12 cellular contexts compared by ENCODE assay signal in the genomic region with DNA sequence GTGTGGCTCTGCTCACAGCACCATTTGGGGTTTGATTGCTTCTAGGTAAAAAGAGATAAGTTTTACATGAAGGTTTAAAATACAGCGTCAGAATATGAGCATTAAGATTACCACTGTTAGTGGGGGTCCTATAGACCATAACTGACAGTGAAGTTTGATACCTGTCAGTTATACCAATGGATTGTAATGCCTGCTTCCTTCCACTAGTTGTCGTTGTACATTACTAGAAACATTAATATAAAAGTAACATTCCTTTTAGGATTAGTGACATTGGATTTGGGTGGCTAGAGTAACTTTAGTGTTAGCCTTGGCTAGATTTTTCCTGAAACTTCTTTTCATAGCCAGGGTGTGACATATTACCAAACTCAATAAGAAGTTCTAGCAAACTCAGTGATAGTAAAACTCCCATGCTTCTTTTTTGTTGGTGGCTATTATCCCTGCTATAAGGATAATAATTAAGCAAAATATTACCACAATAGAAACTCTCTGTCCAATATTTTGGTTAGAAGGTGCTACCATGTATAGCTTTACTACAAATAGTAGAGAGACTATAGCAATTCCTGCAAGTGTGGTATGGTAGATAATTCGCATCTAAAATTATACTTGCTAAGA. TPM values are rescaled to one million over a fixed set of nuclear protein-coding genes. Genes with fewer than 3 reads are reported as not detected.
DNase-seq lines count a peak whose midpoint lies in the region; ATAC-seq and TF ChIP-seq lines count a peak whose summit lies in the region.
"Had no signal": no experiment of that assay in that cellular context is flagged by ENCODE, and none has a peak within 500 bp of the region (broad histone marks: within the 10 kb centered on the region; RNA-seq: fewer than 3 reads in every experiment).

No MANE protein-coding gene starts in this region.

- H2AFZ ChIP-seq in Loucy (ENCODE audit: low read length): no peak overlapping the region

- no peak overlapping the region for H3K27ac Mint-ChIP-seq in MCF 10A (ENCODE audit: low read depth, unreplicated experiment)

- H3K27me3 ChIP-seq in breast epithelium (no peaks in the 10 kb centered on the region), Loucy (ENCODE audit: insufficient read depth, low read length, poor library complexity, severe bottlenecking) (no peaks in the 10 kb centered on the region), transverse colon (no peaks in the 10 kb centered on the region)
- H3K27me3 ChIP-seq: BLaER1 treated with 17β-estradiol and CSF1 and Interleukin-3, amounts not matched to agents 10 nM and 100 nM had no signal

- in situ Hi-C loops in transverse colon (cut with MboI; ENCODE audit: low pct_ligation_motif_present in 1 of 4, low pct_unique_long_range_greater_than_20kb in 1 of 4, low sequenced_read_pairs in 3 of 4): loop anchor here in 3 of 4 donors (25.0 kb wide), 2 partner anchors 364 to 1039 kb away; no protein-coding TSS in a partner anchor

- H3K27ac ChIP-seq in breast epithelium: no peak overlapping the region
- H3K27ac ChIP-seq in transverse colon: no peak overlapping the region
- H3K27ac ChIP-seq: BLaER1 treated with 17β-estradiol and CSF1 and Interleukin-3, amounts not matched to agents 10 nM and 100 nM had no signal

- H3K36me3 ChIP-seq in breast epithelium (no peaks in the 10 kb centered on the region), Loucy (ENCODE audit: insufficient read depth, low read length) (no peaks in the 10 kb centered on the region), transverse colon (no peaks in the 10 kb centered on the region)
- H3K36me3 ChIP-seq: BLaER1 treated with 17β-estradiol and CSF1 and Interleukin-3, amounts not matched to agents 10 nM and 100 nM had no signal

- no peaks in the 10 kb centered on the region for H3K36me3 Mint-ChIP-seq in MCF 10A (ENCODE audit: insufficient read depth, unreplicated experiment)

- no peaks in the 10 kb centered on the region for H3K9me3 Mint-ChIP-seq in MCF 10A (ENCODE audit: unreplicated experiment)

- no peaks in the 10 kb centered on the region for H3F3A ChIP-seq in Loucy (ENCODE audit: low read depth)

- H3K9ac ChIP-seq in Loucy (ENCODE audit: low read depth, low read length, poor library complexity, severe bottlenecking): no peak overlapping the region
- H3K9ac ChIP-seq: BLaER1 treated with 17β-estradiol and CSF1 and Interleukin-3, amounts not matched to agents 10 nM and 100 nM had no signal

- CTCF ChIA-PET in MCF 10A (lab: Yijun Ruan, JAX): interaction anchor here (0.6 to 6.2 kb wide), 7 partner anchors 9 to 1032 kb away, joined by 3 to 73 read pairs (median 3); no protein-coding TSS in a partner anchor

- H4K20me1 ChIP-seq in Loucy (ENCODE audit: insufficient read depth, low read length, poor library complexity, severe bottlenecking): no peaks in the 10 kb centered on the region
- H4K20me1 ChIP-seq: BLaER1 treated with 17β-estradiol and CSF1 and Interleukin-3, amounts not matched to agents 10 nM and 100 nM had no signal

- H3K4me2 ChIP-seq in Loucy (ENCODE audit: low read depth, low read length, poor library complexity, severe bottlenecking): no peak overlapping the region
- H3K4me2 ChIP-seq: BLaER1 treated with 17β-estradiol and CSF1 and Interleukin-3, amounts not matched to agents 10 nM and 100 nM had no signal

- no peaks in the 10 kb centered on the region for H3K79me2 ChIP-seq in Loucy (ENCODE audit: insufficient read depth, low read length)

- TF ChIP-seq EP300 in transverse colon (IDR thresholded peaks at IDR 0.05; ENCODE audit: low read depth): no peak

- DNase-seq in MCF 10A (ENCODE audit: unreplicated experiment) (peak; percentile 13), breast epithelium (ENCODE audit: low spot score in 2 of 2) (no peak), dermis blood vessel endothelial cell (peak; percentile 13), transverse colon (no peak)
- DNase-seq in activated CD4-positive, alpha-beta T cell treated with anti-CD3 and anti-CD28 coated beads, Interleukin-2, amount 50 U/mL, for 1 hour: no peak
- DNase-seq: activated gamma-delta T cell, NCI-H2107 had no signal

- no peak overlapping the region for H3K4me3 ChIP-seq in breast epithelium
- no peak overlapping the region for H3K4me3 ChIP-seq in Loucy (ENCODE audit: low read length, poor library complexity, severe bottlenecking)
- H3K4me3 ChIP-seq in transverse colon: no peak overlapping the region
- H3K4me3 ChIP-seq: BLaER1 treated with 17β-estradiol and CSF1 and Interleukin-3, amounts not matched to agents 10 nM and 100 nM had no signal

- no peaks in the 10 kb centered on the region for H3K4me1 Mint-ChIP-seq in MCF 10A (ENCODE audit: insufficient read depth, unreplicated experiment)

- intact Hi-C loops in MCF 10A (cut with micrococcal nuclease) (no loop called here), breast epithelium (cut with DNase I; ENCODE audit: low total_unique reads) (no loop called here), transverse colon (cut with DNase I; ENCODE audit: low total_unique reads) (no loop called here)

- no TSS peak for BruUV-seq in MCF 10A (replicated peaks; lab: Mats Ljungman, UMichigan)

- TF ChIP-seq POLR2A in breast epithelium (IDR thresholded peaks at IDR 0.05): no peak
- TF ChIP-seq POLR2A in transverse colon (IDR thresholded peaks at IDR 0.05): no peak

- H3K4me1 ChIP-seq in breast epithelium: no peaks in the 10 kb centered on the region
- peaks cover 7% of the 10 kb centered on the region for H3K4me1 ChIP-seq in Loucy (ENCODE audit: insufficient read depth, low read length, poor library complexity, severe bottlenecking)
- peaks cover 0 to 8% (median 4%) of the 10 kb centered on the region in 4 donors for H3K4me1 ChIP-seq in transverse colon

- TF ChIP-seq CTCF in MCF 10A (IDR thresholded peaks at IDR 0.05; ENCODE audit: unreplicated experiment) (peak; percentile 58), breast epithelium (IDR thresholded peaks at IDR 0.05) (no peak), Loucy (conservative IDR thresholded peaks at IDR 0.05; ENCODE audit: low read length) (peak; percentile 49), transverse colon (IDR thresholded peaks at IDR 0.05) (peak in 4 of 5 experiments; percentile 19 to 37 (median 30))

- H3K27me3 Mint-ChIP-seq in MCF 10A (ENCODE audit: insufficient read depth, unreplicated experiment): peaks cover 38% of the 10 kb centered on the region

- WGBS in transverse colon (ENCODE audit: low coverage in 1 of 2), 2 donors: 49 to 69% methylated on average over 2 to 3 of the region's 3 CpGs

- H3K9me2 ChIP-seq in Loucy (replicated peaks; ENCODE audit: low read depth, low read length): no peaks in the 10 kb centered on the region

- POLR2A ChIA-PET in MCF 10A (lab: Yijun Ruan, JAX): no interaction called here

- H3K4me3 Mint-ChIP-seq in MCF 10A (ENCODE audit: unreplicated experiment): no peak overlapping the region

- H3K9me3 ChIP-seq in breast epithelium: peaks cover 2 to 3% of the 10 kb centered on the region in 2 donors
- H3K9me3 ChIP-seq in Loucy (ENCODE audit: insufficient read depth, low read depth, low read length): no peaks in the 10 kb centered on the region
- H3K9me3 ChIP-seq in transverse colon: no peaks in the 10 kb centered on the region

- ATAC-seq in GM18858 (IDR thresholded peaks at IDR 0.05; ENCODE audit: unreplicated experiment) (no peak), GM18867 (IDR thresholded peaks at IDR 0.05; ENCODE audit: unreplicated experiment) (no peak)

RNA-seq across cellular contexts. Expression of gene FAM181B, which starts 57.1 kb away (rescaled TPM):
- total RNA-seq in MCF 10A (2022): not detected in 2 replicates
- under 1 TPM; 0.16 to 0.33 (median 0.29) TPM for total RNA-seq in breast epithelium
- under 0.01 and 0.05 TPM in 2 replicates for total RNA-seq in dermis blood vessel endothelial cell
- under 1 TPM in 2 of 4 donors, not detected in 2; 0.55 to 0.64 TPM for total RNA-seq in transverse colon
- total RNA-seq: T-helper 2 cell treated with Interferon-gamma antibody and Interleukin-4, amounts not matched to agents 100 ng/mL and 5 ng/mL, for 36 hours had no signal

Comparison
In these comparisons a context has a peak if more than half of its experiments do, and no peak if none do; other contexts are left out.
1. DNase-seq: peak in MCF 10A (single experiment) and dermis blood vessel endothelial cell (single experiment); none in breast epithelium (0 of 2), transverse colon (single experiment) and activated CD4-positive, alpha-beta T cell treated with anti-CD3 and anti-CD28 coated beads, Interleukin-2, amount 50 U/mL, for 1 hour (single experiment).
2. CTCF ChIP-seq: peak in MCF 10A (single experiment), Loucy (single experiment) and transverse colon (4 of 5); none in breast epithelium (0 of 3).